9 cellular contexts compared by ENCODE assay signal in the genomic region with DNA sequence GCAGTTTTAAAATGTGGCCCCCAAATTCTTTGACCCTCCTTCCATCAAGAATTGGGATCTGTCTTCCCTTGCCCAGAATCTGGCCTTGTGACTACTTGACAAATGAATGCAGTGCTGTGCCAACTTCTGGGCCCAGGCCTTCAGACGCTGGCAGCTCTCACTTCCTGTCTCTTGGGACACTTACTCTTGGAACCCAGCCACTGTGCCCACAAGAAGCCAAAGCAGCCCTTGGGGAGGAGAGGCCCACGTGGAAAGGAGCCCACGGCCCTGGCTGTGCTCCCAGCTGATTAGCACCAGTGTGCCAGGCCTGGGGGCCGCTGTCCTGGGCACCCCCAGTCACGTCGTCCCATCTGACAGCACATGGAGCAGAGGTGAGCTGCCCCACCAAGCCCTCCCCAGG. TPM values are rescaled to one million over a fixed set of nuclear protein-coding genes. Genes with fewer than 3 reads are reported as not detected.
DNase-seq lines count a peak whose midpoint lies in the region; ATAC-seq and TF ChIP-seq lines count a peak whose summit lies in the region.
"Had no signal": no experiment of that assay in that cellular context is flagged by ENCODE, and none has a peak within 500 bp of the region (broad histone marks: within the 10 kb centered on the region; RNA-seq: fewer than 3 reads in every experiment).

No MANE protein-coding gene starts in this region.

- H3K4me1 Mint-ChIP-seq in endodermal cell = peaks cover 16% of the 10 kb centered on the region

- H3K36me3 Mint-ChIP-seq in endodermal cell (ENCODE audit: low read depth) = no peaks in the 10 kb centered on the region
- H3K36me3 Mint-ChIP-seq: naive B cell had no signal

- intact Hi-C loops in upper lobe of right lung (cut with DNase I) = no loop called here

- no peak overlapping the region for H3K27ac ChIP-seq in upper lobe of right lung
- no peak overlapping the region for H3K27ac ChIP-seq in endodermal cell (ENCODE audit: low read depth, low read length)

- peak; percentile 86 for ATAC-seq in upper lobe of right lung

- DNase-seq in NCI-H2081 (lab: John Stamatoyannopoulos, UW) (peak; percentile 31 to 58), NCI-H2081 treated with DMSO at 0.1 percent for 48 hours (lab: John Stamatoyannopoulos, UW) (no peak), amygdala (lab: John Stamatoyannopoulos, UW) (peak in 52 of 56 donors; percentile 9 to 80 (median 53)), hippocampal formation (lab: John Stamatoyannopoulos, UW) (peak; percentile 51 to 57), upper lobe of right lung (peak; percentile 81), T-helper 2 cell (no peak), epidermal melanocyte (ENCODE audit: insufficient read length, low spot score) (no peak), endodermal cell (no peak)
- DNase-seq: naive B cell had no signal

- H3K27ac Mint-ChIP-seq in endodermal cell = no peak overlapping the region
- H3K27ac Mint-ChIP-seq: naive B cell had no signal

- H3K27me3 Mint-ChIP-seq in endodermal cell (ENCODE audit: insufficient read depth) = no peaks in the 10 kb centered on the region

- peaks cover 11% of the 10 kb centered on the region for H3K4me1 ChIP-seq in upper lobe of right lung
- H3K4me1 ChIP-seq in endodermal cell (ENCODE audit: control insufficient read depth, insufficient read depth, low read length) = peaks cover 6% of the 10 kb centered on the region

- H3K9ac ChIP-seq in endodermal cell (ENCODE audit: extremely low read depth, low read length, poor library complexity, severe bottlenecking) = no peak overlapping the region

- H3K36me3 ChIP-seq in upper lobe of right lung = no peaks in the 10 kb centered on the region
- H3K36me3 ChIP-seq in endodermal cell (ENCODE audit: control insufficient read depth, insufficient read depth, low read length) = no peaks in the 10 kb centered on the region

- H3K27me3 ChIP-seq in upper lobe of right lung (no peaks in the 10 kb centered on the region), endodermal cell (ENCODE audit: control insufficient read depth, insufficient read depth, low read length, poor library complexity, severe bottlenecking) (no peaks in the 10 kb centered on the region)

- TF ChIP-seq CTCF in upper lobe of right lung (IDR thresholded peaks at IDR 0.05) (no peak), endodermal cell (conservative IDR thresholded peaks at IDR 0.05) (no peak)

- H3K4me3 ChIP-seq in upper lobe of right lung (no peak overlapping the region), endodermal cell (ENCODE audit: low read length) (no peak overlapping the region)

- no peaks in the 10 kb centered on the region for H3K9me3 Mint-ChIP-seq in endodermal cell
- H3K9me3 Mint-ChIP-seq: naive B cell had no signal

- H3K9me3 ChIP-seq in upper lobe of right lung = no peaks in the 10 kb centered on the region
- H3K9me3 ChIP-seq in endodermal cell (ENCODE audit: control insufficient read depth, low read length) = no peaks in the 10 kb centered on the region

- H3K4me3 Mint-ChIP-seq in endodermal cell = no peak overlapping the region
- H3K4me3 Mint-ChIP-seq: naive B cell had no signal

- 89 to 94% methylated on average over 3 to 6 of the region's 6 CpGs for WGBS in endodermal cell (ENCODE audit: insufficient coverage in 1 of 2, insufficient read length in 1 of 2), 2 experiments

RNA-seq across cellular contexts. Expression of gene RPL37A, which starts 56.6 kb away (rescaled TPM):
- 1,932 TPM for total RNA-seq in upper lobe of right lung
- total RNA-seq in endodermal cell = 1,000 to 10,000 TPM; 2,589 to 2,765 TPM
- polyA plus RNA-seq in endodermal cell (2013, experiment 1 of 2) = 1,971 TPM
- 1,927 TPM for polyA plus RNA-seq in endodermal cell (2013, experiment 2 of 2)

Comparison
In these comparisons a context has a peak if more than half of its experiments do, and no peak if none do; other contexts are left out.
1. DNase-seq: peak in NCI-H2081 (2 of 2), amygdala (52 of 56), hippocampal formation (2 of 2) and upper lobe of right lung (single experiment); none in NCI-H2081 treated with DMSO at 0.1 percent for 48 hours (single experiment), T-helper 2 cell (0 of 5), epidermal melanocyte (single experiment) and endodermal cell (single experiment).